19 cellular contexts compared by ENCODE assay signal in genomic region chr6:111175135-111175534, GRCh38.
DNase-seq lines count a peak whose midpoint lies in the region; ATAC-seq and TF ChIP-seq lines count a peak whose summit lies in the region.
"Had no signal": no experiment of that assay in that cellular context is flagged by ENCODE, and none has a peak within 500 bp of the region (broad histone marks: within the 10 kb centered on the region; RNA-seq: fewer than 3 reads in every experiment).

No MANE protein-coding gene starts in this region.

- TF ChIP-seq CTCF in fibroblast of lung (conservative IDR thresholded peaks at IDR 0.05 in 1 of 2, IDR thresholded peaks at IDR 0.05 in 1 of 2; ENCODE audit: low read depth in 1 of 2, low read length in 2 of 2), result no peak

- intact Hi-C loops in activated T-helper 2 cell treated with anti-CD3 and anti-CD28 coated beads, Interferon-gamma antibody, Interleukin-2, Interleukin-4, amounts not matched to agents 10 μg/mL and 5 μg/mL and 100 μg/mL, durations not matched to agents 14 hours and 24 hours and 36 hours (cut with micrococcal nuclease), result no loop called here
- intact Hi-C loops in left ventricle myocardium superior (cut with micrococcal nuclease), result no loop called here

- peak; percentile 10 for DNase-seq in Jurkat, Clone E6-1 (ENCODE audit: low read depth, low spot score)
- peak; percentile 82 for DNase-seq in SK-N-MC (ENCODE audit: low read depth, low spot score)
- DNase-seq in fibroblast of lung (ENCODE audit: low read depth in 2 of 2), result peak; percentile 4
- no peak for DNase-seq in activated CD4-positive, CD25-positive, alpha-beta regulatory T cell (lab: John Stamatoyannopoulos, UW)
- no peak for DNase-seq in activated T-helper 2 cell treated with anti-CD3 and anti-CD28 coated beads, Interferon-gamma antibody, Interleukin-2, Interleukin-4, amounts not matched to agents 10 μg/mL and 5 μg/mL and 100 μg/mL, durations not matched to agents 14 hours and 24 hours and 36 hours (ENCODE audit: low spot score)
- DNase-seq in left ventricle myocardium superior, result no peak
- DNase-seq: Caco-2; CD4-positive, CD25-positive, alpha-beta regulatory T cell; DMS153; GOT3; NCI-H1105; NCI-H1694 treated with DMSO at 0.1 percent for 48 hours; NCI-H748 treated with DMSO at 0.1 percent for 48 hours; PC-9 had no signal

- H3K4me1 ChIP-seq in BLaER1 (peaks cover 26% of the 10 kb centered on the region), fibroblast of lung (ENCODE audit: control insufficient read depth, extremely low read depth, insufficient read depth, low read length) (no peaks in the 10 kb centered on the region)
- H3K4me1 ChIP-seq: A549, SJSA1 had no signal

- H3K4me1 Mint-ChIP-seq in activated T-helper 2 cell treated with anti-CD3 and anti-CD28 coated beads, Interferon-gamma antibody, Interleukin-2, Interleukin-4, amounts not matched to agents 10 μg/mL and 5 μg/mL and 100 μg/mL, durations not matched to agents 14 hours and 24 hours and 36 hours (ENCODE audit: low read depth), result peaks cover 16% of the 10 kb centered on the region

- H2AFZ ChIP-seq in fibroblast of lung (ENCODE audit: low read length), result no peak overlapping the region
- H2AFZ ChIP-seq: PC-9 had no signal

- H4K20me1 ChIP-seq in BLaER1 (no peaks in the 10 kb centered on the region), fibroblast of lung (ENCODE audit: control insufficient read depth, extremely low read depth, insufficient read depth, low read length) (no peaks in the 10 kb centered on the region)

- no peaks in the 10 kb centered on the region for H3K27me3 Mint-ChIP-seq in activated T-helper 2 cell treated with anti-CD3 and anti-CD28 coated beads, Interferon-gamma antibody, Interleukin-2, Interleukin-4, amounts not matched to agents 10 μg/mL and 5 μg/mL and 100 μg/mL, durations not matched to agents 14 hours and 24 hours and 36 hours (ENCODE audit: low read depth)
- H3K27me3 Mint-ChIP-seq: CD4-positive, CD25-positive, alpha-beta regulatory T cell had no signal

- H3K27me3 ChIP-seq in BLaER1 (no peaks in the 10 kb centered on the region), fibroblast of lung (ENCODE audit: control insufficient read depth, insufficient read depth, low read length) (peaks cover 3% of the 10 kb centered on the region)

- H3K4me2 ChIP-seq in BLaER1, result peak overlapping the region; percentile 23
- H3K4me2 ChIP-seq in fibroblast of lung (ENCODE audit: extremely low read depth, insufficient read depth, low read length), result no peak overlapping the region
- H3K4me2 ChIP-seq: A549, PC-9 had no signal

- ATAC-seq in GM21825 (IDR thresholded peaks at IDR 0.05; ENCODE audit: unreplicated experiment) (no peak), left ventricle myocardium superior (no peak)
- ATAC-seq: A549, K562 had no signal

- H3K36me3 ChIP-seq in BLaER1 (no peaks in the 10 kb centered on the region), SK-N-MC (ENCODE audit: insufficient read depth, low read length) (no peaks in the 10 kb centered on the region), fibroblast of lung (ENCODE audit: control insufficient read depth, insufficient read depth, low read length) (no peaks in the 10 kb centered on the region)
- H3K36me3 ChIP-seq: SJSA1 had no signal

- no peak overlapping the region for H3K27ac ChIP-seq in BLaER1
- H3K27ac ChIP-seq in SK-N-MC, result no peak overlapping the region
- H3K27ac ChIP-seq in fibroblast of lung (ENCODE audit: insufficient read depth, low read length), result no peak overlapping the region
- H3K27ac ChIP-seq: A549, PC-9, SJSA1 had no signal

- H3K27ac Mint-ChIP-seq in activated T-helper 2 cell treated with anti-CD3 and anti-CD28 coated beads, Interferon-gamma antibody, Interleukin-2, Interleukin-4, amounts not matched to agents 10 μg/mL and 5 μg/mL and 100 μg/mL, durations not matched to agents 14 hours and 24 hours and 36 hours, result no peak overlapping the region
- H3K27ac Mint-ChIP-seq: CD4-positive, CD25-positive, alpha-beta regulatory T cell had no signal

- H3K4me3 ChIP-seq in BLaER1 (no peak overlapping the region), SK-N-MC (peak overlapping the region; percentile 17; the same call in 1 of the 2 replicates), fibroblast of lung (replicated peaks in 1 of 4; ENCODE audit: control extremely low read depth in 1 of 4, insufficient read depth in 1 of 4, low read depth in 3 of 4, low read length in 4 of 4) (no peak overlapping the region)
- no peak overlapping the region for H3K4me3 ChIP-seq in Jurkat, Clone E6-1 (ENCODE audit: low read length)
- H3K4me3 ChIP-seq: A549, K562, PC-9, SJSA1 had no signal

- no peaks in the 10 kb centered on the region for H3K36me3 Mint-ChIP-seq in activated T-helper 2 cell treated with anti-CD3 and anti-CD28 coated beads, Interferon-gamma antibody, Interleukin-2, Interleukin-4, amounts not matched to agents 10 μg/mL and 5 μg/mL and 100 μg/mL, durations not matched to agents 14 hours and 24 hours and 36 hours (ENCODE audit: low read depth)

- no peaks in the 10 kb centered on the region for H3K9me3 ChIP-seq in BLaER1
- no peaks in the 10 kb centered on the region for H3K9me3 ChIP-seq in SK-N-MC (ENCODE audit: low read depth, low read length)
- no peaks in the 10 kb centered on the region for H3K9me3 ChIP-seq in fibroblast of lung (ENCODE audit: control insufficient read depth, insufficient read depth, low read depth, low read length)
- H3K9me3 ChIP-seq: A549, SJSA1 had no signal

- no peak overlapping the region for H3K9ac ChIP-seq in BLaER1
- H3K9ac ChIP-seq in SK-N-MC (ENCODE audit: insufficient read length), result no peak overlapping the region
- H3K9ac ChIP-seq in fibroblast of lung (ENCODE audit: insufficient read depth, low read length), result no peak overlapping the region

- H3K79me2 ChIP-seq in fibroblast of lung (ENCODE audit: control insufficient read depth, insufficient read depth, low read length), result no peaks in the 10 kb centered on the region

- H3K9me3 Mint-ChIP-seq in activated T-helper 2 cell treated with anti-CD3 and anti-CD28 coated beads, Interferon-gamma antibody, Interleukin-2, Interleukin-4, amounts not matched to agents 10 μg/mL and 5 μg/mL and 100 μg/mL, durations not matched to agents 14 hours and 24 hours and 36 hours, result no peaks in the 10 kb centered on the region
- H3K9me3 Mint-ChIP-seq: CD4-positive, CD25-positive, alpha-beta regulatory T cell had no signal

- no peak overlapping the region for H3K4me3 Mint-ChIP-seq in activated T-helper 2 cell treated with anti-CD3 and anti-CD28 coated beads, Interferon-gamma antibody, Interleukin-2, Interleukin-4, amounts not matched to agents 10 μg/mL and 5 μg/mL and 100 μg/mL, durations not matched to agents 14 hours and 24 hours and 36 hours (ENCODE audit: low read depth)
- H3K4me3 Mint-ChIP-seq: CD4-positive, CD25-positive, alpha-beta regulatory T cell had no signal

Comparison
In these comparisons a context has a peak if more than half of its experiments do, and no peak if none do; other contexts are left out.
1. DNase-seq: peak in Jurkat, Clone E6-1 (single experiment), SK-N-MC (single experiment) and fibroblast of lung (2 of 2); none in activated CD4-positive, CD25-positive, alpha-beta regulatory T cell (0 of 4), activated T-helper 2 cell treated with anti-CD3 and anti-CD28 coated beads, Interferon-gamma antibody, Interleukin-2, Interleukin-4, amounts not matched to agents 10 μg/mL and 5 μg/mL and 100 μg/mL, durations not matched to agents 14 hours and 24 hours and 36 hours (single experiment) and left ventricle myocardium superior (single experiment).